ENCODE assay signal across 12 cellular contexts in genomic region chrX:23732704-23733103, GRCh38. TPM values are rescaled to one million over a fixed set of nuclear protein-coding genes. Genes with fewer than 3 reads are reported as not detected.
DNase-seq lines count a peak whose midpoint lies in the region; ATAC-seq and TF ChIP-seq lines count a peak whose summit lies in the region.
"Had no signal": no experiment of that assay in that cellular context is flagged by ENCODE, and none has a peak within 500 bp of the region (broad histone marks: within the 10 kb centered on the region; RNA-seq: fewer than 3 reads in every experiment).

No MANE protein-coding gene starts in this region.

- DNase-seq in activated naive CD8-positive, alpha-beta T cell treated with anti-CD3 and anti-CD28 coated beads, Interleukin-2, amount 10 ng/mL, durations not matched to agents 7 days and 5 days, result no peak
- no peak for DNase-seq in osteoblast (ENCODE audit: insufficient read length, low spot score, missing footprints)
- no peak for DNase-seq in A673 (ENCODE audit: low spot score)
- no peak for DNase-seq in psoas muscle
- no peak for DNase-seq in stimulated activated CD4-positive, alpha-beta T cell treated with anti-CD3 and anti-CD28 coated beads, Interleukin-4, amount 100 ng/mL, for 1 hour
- DNase-seq: activated CD4-positive, alpha-beta T cell treated with anti-CD3 and anti-CD28 coated beads for 1 hour; effector CD4-positive, alpha-beta T cell; NCI-H187 treated with DMSO at 0.1 percent for 48 hours had no signal

- peaks cover 3% of the 10 kb centered on the region for H4K20me1 ChIP-seq in osteoblast (ENCODE audit: insufficient read depth, low read length)

- H3K27ac Mint-ChIP-seq in activated naive CD8-positive, alpha-beta T cell treated with anti-CD3 and anti-CD28 coated beads, Interleukin-2, amount 10 ng/mL, durations not matched to agents 7 days and 5 days, result peak overlapping the region; percentile 46

- H3K4me3 Mint-ChIP-seq in activated naive CD8-positive, alpha-beta T cell treated with anti-CD3 and anti-CD28 coated beads, Interleukin-2, amount 10 ng/mL, durations not matched to agents 7 days and 5 days, result peak overlapping the region; percentile 8

- no peak overlapping the region for H3K4me2 ChIP-seq in osteoblast (ENCODE audit: insufficient read depth, low read length)

- peaks cover 15% of the 10 kb centered on the region for H3K4me1 Mint-ChIP-seq in activated naive CD8-positive, alpha-beta T cell treated with anti-CD3 and anti-CD28 coated beads, Interleukin-2, amount 10 ng/mL, durations not matched to agents 7 days and 5 days

- peak; percentile 92 for ATAC-seq in GM18508 (IDR thresholded peaks at IDR 0.05; ENCODE audit: insufficient read depth, unreplicated experiment)
- peak; percentile 77 for ATAC-seq in GM21381 (IDR thresholded peaks at IDR 0.05; ENCODE audit: unreplicated experiment)
- ATAC-seq in HG03196 (IDR thresholded peaks at IDR 0.05; ENCODE audit: unreplicated experiment), result peak; percentile 63
- peak; percentile 50 for ATAC-seq in activated naive CD8-positive, alpha-beta T cell treated with anti-CD3 and anti-CD28 coated beads, Interleukin-2, amount 10 ng/mL, durations not matched to agents 7 days and 5 days (ENCODE audit: low read depth)
- ATAC-seq in psoas muscle, result no peak

- H3K79me2 ChIP-seq in osteoblast (ENCODE audit: insufficient read depth, low read length), result peaks cover 44% of the 10 kb centered on the region

- no peak overlapping the region for H2AFZ ChIP-seq in osteoblast (ENCODE audit: low read length)

- POLR2A ChIA-PET in activated naive CD8-positive, alpha-beta T cell treated with anti-CD3 and anti-CD28 coated beads, Interleukin-2, amount 10 ng/mL, durations not matched to agents 7 days and 5 days (lab: Charles Lee), result no interaction called here
- POLR2A ChIA-PET in A673 (lab: Charles Lee; ENCODE audit: low non-redundant PET), result no interaction called here

- CTCF ChIA-PET in A673 (lab: Charles Lee), result interaction anchor here (0.6 kb wide), 1 partner anchor 44 kb away, joined by 3 read pairs; no protein-coding TSS in a partner anchor

- intact Hi-C loops in A673 (cut with micrococcal nuclease; ENCODE audit: unreplicated experiment) (no loop called here), psoas muscle (cut with DNase I) (no loop called here)

- H3K4me3 ChIP-seq in osteoblast (ENCODE audit: insufficient read depth, low read length), result no peak overlapping the region
- H3K4me3 ChIP-seq in A673 (ENCODE audit: low read depth, low read length, poor library complexity, severe bottlenecking), result no peak overlapping the region
- no peak overlapping the region for H3K4me3 ChIP-seq in psoas muscle
- H3K4me3 ChIP-seq: vagina had no signal

- H3K4me1 ChIP-seq in osteoblast (ENCODE audit: insufficient read depth, low read length), result no peaks in the 10 kb centered on the region
- no peaks in the 10 kb centered on the region for H3K4me1 ChIP-seq in A673 (ENCODE audit: insufficient read depth, low read length, poor library complexity, severe bottlenecking)
- H3K4me1 ChIP-seq in psoas muscle, result no peaks in the 10 kb centered on the region
- H3K4me1 ChIP-seq: vagina had no signal

- H3K36me3 Mint-ChIP-seq in activated naive CD8-positive, alpha-beta T cell treated with anti-CD3 and anti-CD28 coated beads, Interleukin-2, amount 10 ng/mL, durations not matched to agents 7 days and 5 days, result peaks cover 15% of the 10 kb centered on the region

- no TSS peak for BruUV-seq in A673 (replicated peaks; lab: Mats Ljungman, UMichigan)

- H3K9me3 ChIP-seq in osteoblast (ENCODE audit: low read depth, low read length) (no peaks in the 10 kb centered on the region), A673 (ENCODE audit: low read depth, low read length, poor library complexity, severe bottlenecking) (no peaks in the 10 kb centered on the region), psoas muscle (no peaks in the 10 kb centered on the region)
- H3K9me3 ChIP-seq: vagina had no signal

- 63 to 86% (median 67%) methylated on average over 5 of the region's 5 CpGs for WGBS in psoas muscle, 3 donors

- TF ChIP-seq CTCF in osteoblast (IDR thresholded peaks at IDR 0.05; ENCODE audit: extremely low read depth, low read depth, low read length) (no peak), A673 (conservative IDR thresholded peaks at IDR 0.05; ENCODE audit: low read depth, low read length) (no peak), psoas muscle (IDR thresholded peaks at IDR 0.05) (no peak)

- no peaks in the 10 kb centered on the region for H3K27me3 Mint-ChIP-seq in activated naive CD8-positive, alpha-beta T cell treated with anti-CD3 and anti-CD28 coated beads, Interleukin-2, amount 10 ng/mL, durations not matched to agents 7 days and 5 days

- no peaks in the 10 kb centered on the region for H3K27me3 ChIP-seq in osteoblast (ENCODE audit: insufficient read depth, low read length)
- no peaks in the 10 kb centered on the region for H3K27me3 ChIP-seq in A673 (replicated peaks; ENCODE audit: insufficient read depth, low read depth, low read length, poor library complexity)
- no peaks in the 10 kb centered on the region for H3K27me3 ChIP-seq in psoas muscle (ENCODE audit: insufficient read depth in 3 of 3, low read length in 2 of 3)
- H3K27me3 ChIP-seq: vagina had no signal

- no peaks in the 10 kb centered on the region for H3K9me3 Mint-ChIP-seq in activated naive CD8-positive, alpha-beta T cell treated with anti-CD3 and anti-CD28 coated beads, Interleukin-2, amount 10 ng/mL, durations not matched to agents 7 days and 5 days

- H3K36me3 ChIP-seq in osteoblast (ENCODE audit: insufficient read depth, low read length) (peaks cover 9% of the 10 kb centered on the region), A673 (ENCODE audit: insufficient read depth, low read length, poor library complexity, severe bottlenecking) (peaks cover 3% of the 10 kb centered on the region), psoas muscle (ENCODE audit: insufficient read depth in 1 of 2, low read depth in 1 of 2) (peaks cover 0 to 63% of the 10 kb centered on the region in 2 donors)

- H3K27ac ChIP-seq in osteoblast (ENCODE audit: low read depth, low read length), result no peak overlapping the region
- H3K27ac ChIP-seq in A673 (ENCODE audit: low read depth, low read length, poor library complexity, severe bottlenecking), result no peak overlapping the region
- no peak overlapping the region for H3K27ac ChIP-seq in psoas muscle
- H3K27ac ChIP-seq: vagina had no signal

RNA-seq across cellular contexts. Expression of gene ACOT9, which starts 10.4 kb away (rescaled TPM):
- total RNA-seq in activated naive CD8-positive, alpha-beta T cell treated with anti-CD3 and anti-CD28 coated beads, Interleukin-2, amount 10 ng/mL, durations not matched to agents 7 days and 5 days, result 10 to 100 TPM; 27.6 to 28.4 TPM
- total RNA-seq in osteoblast (53.6 and 71.6 TPM in 2 replicates), A673 (2021) (33.6 and 35.4 TPM in 2 replicates), psoas muscle (10 to 100 TPM; 21.7 to 58.9 (median 44.5) TPM)
- 10 to 100 TPM; 22.0 to 35.4 (median 23.5) TPM for polyA plus RNA-seq in psoas muscle

RNA-seq across cellular contexts. Expression of gene SAT1, which starts 50.3 kb away (rescaled TPM):
- total RNA-seq in activated naive CD8-positive, alpha-beta T cell treated with anti-CD3 and anti-CD28 coated beads, Interleukin-2, amount 10 ng/mL, durations not matched to agents 7 days and 5 days, result 100 to 1,000 TPM; 145 to 147 TPM
- total RNA-seq in osteoblast (81.9 and 96.6 TPM in 2 replicates), A673 (2021) (21.6 and 27.4 TPM in 2 replicates), psoas muscle (100 to 1,000 TPM in 1 of 4 donors, 10 to 100 TPM in 3; 20.7 to 129 (median 41.7) TPM)
- 100 to 1,000 TPM in 1 of 3 donors, 10 to 100 TPM in 2; 42.1 to 109 (median 85.4) TPM for polyA plus RNA-seq in psoas muscle

Comparison
In these comparisons a context has a peak if more than half of its experiments do, and no peak if none do; other contexts are left out.
1. ATAC-seq: peak in GM18508 (single experiment), GM21381 (single experiment), HG03196 (single experiment) and activated naive CD8-positive, alpha-beta T cell treated with anti-CD3 and anti-CD28 coated beads, Interleukin-2, amount 10 ng/mL, durations not matched to agents 7 days and 5 days (single experiment); none in psoas muscle (0 of 4).